2 cellular contexts compared by ENCODE assay signal in the genomic region with DNA sequence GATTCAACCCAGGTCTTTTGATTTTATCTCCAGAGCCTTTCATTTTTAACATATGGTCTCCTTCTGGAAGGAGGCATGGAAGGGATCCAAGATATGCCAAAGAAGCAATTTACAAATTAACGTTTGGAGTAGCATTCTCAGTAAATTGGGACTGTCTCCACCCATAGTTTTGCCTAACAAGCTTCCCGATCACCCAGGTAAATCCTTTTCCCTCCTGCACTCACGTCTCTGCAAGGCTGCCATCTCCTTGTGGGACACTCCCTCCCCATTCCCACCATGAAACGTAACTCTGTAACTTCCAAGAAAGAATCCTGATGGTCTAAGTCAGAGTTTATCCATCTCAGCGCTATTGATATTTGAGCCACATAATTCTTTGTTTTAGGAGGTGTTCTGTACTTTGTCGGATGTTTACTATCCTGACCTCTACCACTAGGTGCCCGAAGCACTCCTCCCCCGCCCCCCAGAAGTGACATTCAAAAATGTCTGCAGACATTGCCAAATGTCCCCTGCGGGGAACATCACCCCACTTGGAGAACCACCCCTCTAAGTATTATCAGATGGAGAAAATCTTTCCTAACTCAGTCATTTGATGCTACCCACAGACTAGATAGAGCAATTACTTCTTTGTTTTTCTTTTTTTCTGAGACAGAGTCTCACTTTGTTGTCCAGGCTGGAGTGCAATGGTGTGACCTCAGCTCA.
A peak's percentile ranks its signal among the peaks of the same experiment; 100 is the strongest.
TF ChIP-seq lines count a peak whose summit lies in the region.

No MANE protein-coding gene starts in this region.

TF ChIP-seq in GM23338, 12 proteins besides CTCF, POLR2A, EP300 and RAD21:
- TF ChIP-seq NANOG (IDR thresholded peaks at IDR 0.05; ENCODE audit: borderline replicate concordance): no peak
- TF ChIP-seq, protein P1, sequence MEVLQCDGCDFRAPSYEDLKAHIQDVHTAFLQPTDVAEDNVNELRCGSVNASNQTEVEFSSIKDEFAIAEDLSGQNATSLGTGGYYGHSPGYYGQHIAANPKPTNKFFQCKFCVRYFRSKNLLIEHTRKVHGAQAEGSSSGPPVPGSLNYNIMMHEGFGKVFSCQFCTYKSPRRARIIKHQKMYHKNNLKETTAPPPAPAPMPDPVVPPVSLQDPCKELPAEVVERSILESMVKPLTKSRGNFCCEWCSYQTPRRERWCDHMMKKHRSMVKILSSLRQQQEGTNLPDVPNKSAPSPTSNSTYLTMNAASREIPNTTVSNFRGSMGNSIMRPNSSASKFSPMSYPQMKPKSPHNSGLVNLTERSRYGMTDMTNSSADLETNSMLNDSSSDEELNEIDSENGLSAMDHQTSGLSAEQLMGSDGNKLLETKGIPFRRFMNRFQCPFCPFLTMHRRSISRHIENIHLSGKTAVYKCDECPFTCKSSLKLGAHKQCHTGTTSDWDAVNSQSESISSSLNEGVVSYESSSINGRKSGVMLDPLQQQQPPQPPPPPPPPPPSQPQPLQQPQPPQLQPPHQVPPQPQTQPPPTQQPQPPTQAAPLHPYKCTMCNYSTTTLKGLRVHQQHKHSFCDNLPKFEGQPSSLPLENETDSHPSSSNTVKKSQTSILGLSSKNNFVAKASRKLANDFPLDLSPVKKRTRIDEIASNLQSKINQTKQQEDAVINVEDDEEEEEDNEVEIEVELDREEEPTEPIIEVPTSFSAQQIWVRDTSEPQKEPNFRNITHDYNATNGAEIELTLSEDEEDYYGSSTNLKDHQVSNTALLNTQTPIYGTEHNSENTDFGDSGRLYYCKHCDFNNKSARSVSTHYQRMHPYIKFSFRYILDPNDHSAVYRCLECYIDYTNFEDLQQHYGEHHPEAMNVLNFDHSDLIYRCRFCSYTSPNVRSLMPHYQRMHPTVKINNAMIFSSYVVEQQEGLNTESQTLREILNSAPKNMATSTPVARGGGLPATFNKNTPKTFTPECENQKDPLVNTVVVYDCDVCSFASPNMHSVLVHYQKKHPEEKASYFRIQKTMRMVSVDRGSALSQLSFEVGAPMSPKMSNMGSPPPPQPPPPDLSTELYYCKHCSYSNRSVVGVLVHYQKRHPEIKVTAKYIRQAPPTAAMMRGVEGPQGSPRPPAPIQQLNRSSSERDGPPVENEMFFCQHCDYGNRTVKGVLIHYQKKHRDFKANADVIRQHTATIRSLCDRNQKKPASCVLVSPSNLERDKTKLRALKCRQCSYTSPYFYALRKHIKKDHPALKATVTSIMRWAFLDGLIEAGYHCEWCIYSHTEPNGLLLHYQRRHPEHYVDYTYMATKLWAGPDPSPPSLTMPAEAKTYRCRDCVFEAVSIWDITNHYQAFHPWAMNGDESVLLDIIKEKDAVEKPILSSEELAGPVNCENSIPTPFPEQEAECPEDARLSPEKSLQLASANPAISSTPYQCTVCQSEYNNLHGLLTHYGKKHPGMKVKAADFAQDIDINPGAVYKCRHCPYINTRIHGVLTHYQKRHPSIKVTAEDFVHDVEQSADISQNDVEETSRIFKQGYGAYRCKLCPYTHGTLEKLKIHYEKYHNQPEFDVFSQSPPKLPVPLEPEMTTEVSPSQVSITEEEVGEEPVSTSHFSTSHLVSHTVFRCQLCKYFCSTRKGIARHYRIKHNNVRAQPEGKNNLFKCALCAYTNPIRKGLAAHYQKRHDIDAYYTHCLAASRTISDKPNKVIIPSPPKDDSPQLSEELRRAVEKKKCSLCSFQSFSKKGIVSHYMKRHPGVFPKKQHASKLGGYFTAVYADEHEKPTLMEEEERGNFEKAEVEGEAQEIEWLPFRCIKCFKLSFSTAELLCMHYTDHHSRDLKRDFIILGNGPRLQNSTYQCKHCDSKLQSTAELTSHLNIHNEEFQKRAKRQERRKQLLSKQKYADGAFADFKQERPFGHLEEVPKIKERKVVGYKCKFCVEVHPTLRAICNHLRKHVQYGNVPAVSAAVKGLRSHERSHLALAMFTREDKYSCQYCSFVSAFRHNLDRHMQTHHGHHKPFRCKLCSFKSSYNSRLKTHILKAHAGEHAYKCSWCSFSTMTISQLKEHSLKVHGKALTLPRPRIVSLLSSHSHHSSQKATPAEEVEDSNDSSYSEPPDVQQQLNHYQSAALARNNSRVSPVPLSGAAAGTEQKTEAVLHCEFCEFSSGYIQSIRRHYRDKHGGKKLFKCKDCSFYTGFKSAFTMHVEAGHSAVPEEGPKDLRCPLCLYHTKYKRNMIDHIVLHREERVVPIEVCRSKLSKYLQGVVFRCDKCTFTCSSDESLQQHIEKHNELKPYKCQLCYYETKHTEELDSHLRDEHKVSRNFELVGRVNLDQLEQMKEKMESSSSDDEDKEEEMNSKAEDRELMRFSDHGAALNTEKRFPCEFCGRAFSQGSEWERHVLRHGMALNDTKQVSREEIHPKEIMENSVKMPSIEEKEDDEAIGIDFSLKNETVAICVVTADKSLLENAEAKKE (CRISPR knock-in tag; IDR thresholded peaks at IDR 0.05): no peak
- no peak for TF ChIP-seq EZH2 (IDR thresholded peaks at IDR 0.05; ENCODE audit: low read depth, unreplicated experiment)
- TF ChIP-seq ZNF114 (CRISPR knock-in tag; IDR thresholded peaks at IDR 0.05): no peak
- TF ChIP-seq JUNB (IDR thresholded peaks at IDR 0.05; ENCODE audit: unreplicated experiment): no peak
TF ChIP-seq in GM23338: peak in this region for 0.

TF ChIP-seq in SK-N-SH, 30 proteins besides CTCF, POLR2A, EP300 and RAD21:
- TF ChIP-seq NRF1 (IDR thresholded peaks at IDR 0.05; ENCODE audit: low read depth, low read length): no peak
- TF ChIP-seq, protein P2, sequence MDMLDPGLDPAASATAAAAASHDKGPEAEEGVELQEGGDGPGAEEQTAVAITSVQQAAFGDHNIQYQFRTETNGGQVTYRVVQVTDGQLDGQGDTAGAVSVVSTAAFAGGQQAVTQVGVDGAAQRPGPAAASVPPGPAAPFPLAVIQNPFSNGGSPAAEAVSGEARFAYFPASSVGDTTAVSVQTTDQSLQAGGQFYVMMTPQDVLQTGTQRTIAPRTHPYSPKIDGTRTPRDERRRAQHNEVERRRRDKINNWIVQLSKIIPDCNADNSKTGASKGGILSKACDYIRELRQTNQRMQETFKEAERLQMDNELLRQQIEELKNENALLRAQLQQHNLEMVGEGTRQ (IDR thresholded peaks at IDR 0.05; ENCODE audit: borderline replicate concordance, low read depth, low read length): no peak
- TF ChIP-seq FOXJ3 (CRISPR knock-in tag; IDR thresholded peaks at IDR 0.05): no peak
- TF ChIP-seq TCF12 (IDR thresholded peaks at IDR 0.05): peak; percentile 48; the same call in 1 of the 2 replicates
- 0 out of 2 replicates have a peak, but pooled peaks have one; percentile 16 for TF ChIP-seq NFIC (IDR thresholded peaks at IDR 0.05; ENCODE audit: borderline replicate concordance)
- TF ChIP-seq, protein P3, sequence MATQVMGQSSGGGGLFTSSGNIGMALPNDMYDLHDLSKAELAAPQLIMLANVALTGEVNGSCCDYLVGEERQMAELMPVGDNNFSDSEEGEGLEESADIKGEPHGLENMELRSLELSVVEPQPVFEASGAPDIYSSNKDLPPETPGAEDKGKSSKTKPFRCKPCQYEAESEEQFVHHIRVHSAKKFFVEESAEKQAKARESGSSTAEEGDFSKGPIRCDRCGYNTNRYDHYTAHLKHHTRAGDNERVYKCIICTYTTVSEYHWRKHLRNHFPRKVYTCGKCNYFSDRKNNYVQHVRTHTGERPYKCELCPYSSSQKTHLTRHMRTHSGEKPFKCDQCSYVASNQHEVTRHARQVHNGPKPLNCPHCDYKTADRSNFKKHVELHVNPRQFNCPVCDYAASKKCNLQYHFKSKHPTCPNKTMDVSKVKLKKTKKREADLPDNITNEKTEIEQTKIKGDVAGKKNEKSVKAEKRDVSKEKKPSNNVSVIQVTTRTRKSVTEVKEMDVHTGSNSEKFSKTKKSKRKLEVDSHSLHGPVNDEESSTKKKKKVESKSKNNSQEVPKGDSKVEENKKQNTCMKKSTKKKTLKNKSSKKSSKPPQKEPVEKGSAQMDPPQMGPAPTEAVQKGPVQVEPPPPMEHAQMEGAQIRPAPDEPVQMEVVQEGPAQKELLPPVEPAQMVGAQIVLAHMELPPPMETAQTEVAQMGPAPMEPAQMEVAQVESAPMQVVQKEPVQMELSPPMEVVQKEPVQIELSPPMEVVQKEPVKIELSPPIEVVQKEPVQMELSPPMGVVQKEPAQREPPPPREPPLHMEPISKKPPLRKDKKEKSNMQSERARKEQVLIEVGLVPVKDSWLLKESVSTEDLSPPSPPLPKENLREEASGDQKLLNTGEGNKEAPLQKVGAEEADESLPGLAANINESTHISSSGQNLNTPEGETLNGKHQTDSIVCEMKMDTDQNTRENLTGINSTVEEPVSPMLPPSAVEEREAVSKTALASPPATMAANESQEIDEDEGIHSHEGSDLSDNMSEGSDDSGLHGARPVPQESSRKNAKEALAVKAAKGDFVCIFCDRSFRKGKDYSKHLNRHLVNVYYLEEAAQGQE (IDR thresholded peaks at IDR 0.05; ENCODE audit: low read depth, low read length): no peak
- TF ChIP-seq, protein P4, sequence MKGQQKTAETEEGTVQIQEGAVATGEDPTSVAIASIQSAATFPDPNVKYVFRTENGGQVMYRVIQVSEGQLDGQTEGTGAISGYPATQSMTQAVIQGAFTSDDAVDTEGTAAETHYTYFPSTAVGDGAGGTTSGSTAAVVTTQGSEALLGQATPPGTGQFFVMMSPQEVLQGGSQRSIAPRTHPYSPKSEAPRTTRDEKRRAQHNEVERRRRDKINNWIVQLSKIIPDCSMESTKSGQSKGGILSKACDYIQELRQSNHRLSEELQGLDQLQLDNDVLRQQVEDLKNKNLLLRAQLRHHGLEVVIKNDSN (IDR thresholded peaks at IDR 0.05; ENCODE audit: borderline replicate concordance, low read depth): no peak
- TF ChIP-seq, protein P5, sequence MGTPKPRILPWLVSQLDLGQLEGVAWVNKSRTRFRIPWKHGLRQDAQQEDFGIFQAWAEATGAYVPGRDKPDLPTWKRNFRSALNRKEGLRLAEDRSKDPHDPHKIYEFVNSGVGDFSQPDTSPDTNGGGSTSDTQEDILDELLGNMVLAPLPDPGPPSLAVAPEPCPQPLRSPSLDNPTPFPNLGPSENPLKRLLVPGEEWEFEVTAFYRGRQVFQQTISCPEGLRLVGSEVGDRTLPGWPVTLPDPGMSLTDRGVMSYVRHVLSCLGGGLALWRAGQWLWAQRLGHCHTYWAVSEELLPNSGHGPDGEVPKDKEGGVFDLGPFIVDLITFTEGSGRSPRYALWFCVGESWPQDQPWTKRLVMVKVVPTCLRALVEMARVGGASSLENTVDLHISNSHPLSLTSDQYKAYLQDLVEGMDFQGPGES (IDR thresholded peaks at IDR 0.05; ENCODE audit: low read depth, low read length): no peak
- no peak for TF ChIP-seq TAF1 (IDR thresholded peaks at IDR 0.05; ENCODE audit: borderline replicate concordance, low read depth, low read length)
- TF ChIP-seq MXI1 (IDR thresholded peaks at IDR 0.05; ENCODE audit: low read depth, low read length): no peak
- no peak for TF ChIP-seq GATA2 (CRISPR knock-in tag; IDR thresholded peaks at IDR 0.05)
- TF ChIP-seq TEAD4 (IDR thresholded peaks at IDR 0.05; ENCODE audit: borderline replicate concordance, insufficient read depth): no peak
- no peak for TF ChIP-seq RCOR1 (IDR thresholded peaks at IDR 0.05; ENCODE audit: low read length)
